ENCODE assay signal across 8 cellular contexts in the genomic region with DNA sequence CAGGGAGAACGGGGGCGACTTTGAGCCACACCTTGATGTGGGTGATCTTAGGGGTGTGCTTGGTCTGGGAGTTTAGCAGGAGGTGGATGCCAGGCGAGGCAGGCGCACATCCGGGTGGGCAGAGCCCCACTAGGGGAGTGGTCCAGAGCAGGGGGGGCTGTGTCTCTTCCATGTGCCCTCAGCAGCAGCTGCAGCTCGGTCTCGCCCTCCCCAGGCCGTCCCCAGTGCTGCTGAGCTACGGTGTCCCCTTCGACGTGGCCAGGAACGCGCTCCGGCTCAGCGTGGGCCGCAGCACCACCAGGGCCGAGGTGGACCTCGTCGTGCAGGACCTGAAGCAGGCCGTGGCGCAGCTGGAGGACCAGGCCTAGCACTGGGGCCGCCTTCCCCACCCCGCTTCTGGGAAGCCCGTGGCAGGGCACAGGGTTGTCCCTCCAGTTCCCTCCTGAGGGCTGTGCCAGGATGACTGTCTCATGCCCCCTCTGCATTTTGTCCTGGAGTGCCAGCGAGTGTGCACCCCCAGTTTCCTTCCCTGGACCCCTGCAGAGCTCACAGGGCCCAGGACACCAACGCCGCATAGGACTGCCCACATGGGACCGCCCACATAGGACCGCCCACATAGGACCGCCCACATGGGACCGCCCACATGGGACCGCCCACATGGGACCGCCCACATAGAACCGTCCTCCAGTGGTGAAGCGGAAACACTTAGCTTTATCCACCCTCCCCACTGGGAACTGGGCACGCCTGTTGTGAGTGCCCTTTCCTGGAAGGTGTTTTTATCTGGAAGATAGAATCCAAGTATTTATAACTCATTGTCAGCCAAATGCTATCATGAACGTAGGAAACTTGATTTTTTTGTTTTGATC. TPM values are rescaled to one million over a fixed set of nuclear protein-coding genes. Genes with fewer than 3 reads are reported as not detected.
A peak's percentile ranks its signal among the peaks of the same experiment; 100 is the strongest.
DNase-seq lines count a peak whose midpoint lies in the region; ATAC-seq and TF ChIP-seq lines count a peak whose summit lies in the region.

No MANE protein-coding gene starts in this region.

- H3K4me1 ChIP-seq in SJCRH30 (peaks cover 10% of the 10 kb centered on the region), esophagus muscularis mucosa (no peaks in the 10 kb centered on the region)

- H3K27ac ChIP-seq in SJCRH30 = no peak overlapping the region
- H3K27ac ChIP-seq in esophagus muscularis mucosa (replicated peaks in 1 of 4) = peak overlapping the region in 1 of 4 donors; percentile 59

- TF ChIP-seq CTCF in CD14-positive monocyte (IDR thresholded peaks at IDR 0.05) = no peak
- TF ChIP-seq CTCF in esophagus muscularis mucosa (IDR thresholded peaks at IDR 0.05) = no peak
- TF ChIP-seq CTCF in neural crest cell (conservative IDR thresholded peaks at IDR 0.05) = no peak

- H3K4me1 Mint-ChIP-seq in CD14-positive monocyte (peaks cover 16% of the 10 kb centered on the region), neural crest cell (peaks cover 12% of the 10 kb centered on the region)

- no peaks in the 10 kb centered on the region for H3K9me3 Mint-ChIP-seq in CD14-positive monocyte
- no peaks in the 10 kb centered on the region for H3K9me3 Mint-ChIP-seq in neural crest cell

- intact Hi-C loops in CD14-positive monocyte (cut with micrococcal nuclease) = no loop called here
- intact Hi-C loops in esophagus muscularis mucosa (cut with DNase I) = no loop called here

- H3K27ac Mint-ChIP-seq in CD14-positive monocyte = peak overlapping the region; percentile 25 to 87 (median 84)
- H3K27ac Mint-ChIP-seq in neural crest cell (ENCODE audit: unreplicated experiment) = peak overlapping the region; percentile 84

- H3K4me3 Mint-ChIP-seq in CD14-positive monocyte = peak overlapping the region; percentile 64 to 67
- H3K4me3 Mint-ChIP-seq in neural crest cell = peak overlapping the region; percentile 41

- no peaks in the 10 kb centered on the region; the same call in 1 of the 2 replicates for H3K27me3 ChIP-seq in SJCRH30
- no peaks in the 10 kb centered on the region for H3K27me3 ChIP-seq in esophagus muscularis mucosa

- H3K4me3 ChIP-seq in SJCRH30 = no peak overlapping the region; the same call in 1 of the 2 replicates
- no peak overlapping the region for H3K4me3 ChIP-seq in esophagus muscularis mucosa

- no peaks in the 10 kb centered on the region for H3K36me3 ChIP-seq in SJCRH30
- peaks cover 0 to 10% (median 7%) of the 10 kb centered on the region in 4 donors for H3K36me3 ChIP-seq in esophagus muscularis mucosa

- no peak for TF ChIP-seq EP300 in esophagus muscularis mucosa (IDR thresholded peaks at IDR 0.05)

- WGBS in esophagus muscularis mucosa = 73% methylated on average over 23 of the region's 37 CpGs

- H3K9me3 ChIP-seq in SJCRH30 (replicated peaks) = no peaks in the 10 kb centered on the region
- no peaks in the 10 kb centered on the region for H3K9me3 ChIP-seq in esophagus muscularis mucosa

- H3K36me3 Mint-ChIP-seq in CD14-positive monocyte = peaks cover 2 to 3% of the 10 kb centered on the region in 2 donors
- H3K36me3 Mint-ChIP-seq in neural crest cell (ENCODE audit: low read depth) = peaks cover 3% of the 10 kb centered on the region

- H3K27me3 Mint-ChIP-seq in CD14-positive monocyte (ENCODE audit: low read depth in 3 of 3) (no peaks in the 10 kb centered on the region), neural crest cell (ENCODE audit: low read depth) (no peaks in the 10 kb centered on the region)

- TF ChIP-seq POLR2A in GM18526 (IDR thresholded peaks at IDR 0.05; ENCODE audit: extremely low read depth, insufficient read length) (peak; percentile 11), esophagus muscularis mucosa (IDR thresholded peaks at IDR 0.05; ENCODE audit: low read depth) (no peak)

- DNase-seq in CD14-positive monocyte (ENCODE audit: low spot score) (peak; percentile 80), SJCRH30 (peak; percentile 80 to 92), esophagus muscularis mucosa (ENCODE audit: extremely low spot score) (peak; percentile 89), neural crest cell (ENCODE audit: low read depth, low spot score) (no peak), activated gamma-delta T cell (lab: John Stamatoyannopoulos, UW) (no peak)

- ATAC-seq in HG03095 (IDR thresholded peaks at IDR 0.05; ENCODE audit: unreplicated experiment) = peak; percentile 84
- no peak for ATAC-seq in GM18519 (IDR thresholded peaks at IDR 0.05; ENCODE audit: low FRiP score, unreplicated experiment)

RNA-seq across cellular contexts. Expression of a gene that starts 1.9 kb away (rescaled TPM):
- polyA plus RNA-seq in CD14-positive monocyte = not detected
- 2.6 and 3.1 TPM in 2 replicates for total RNA-seq in SJCRH30 (2014; rRNA removed; shearing (Covaris generic))
- total RNA-seq in esophagus muscularis mucosa (1 to 10 TPM in 1 of 4 donors, under 1 TPM in 2, not detected in 1; 0.78 to 1.3 (median 0.83) TPM), neural crest cell (0.16 and 0.40 TPM in 2 replicates)

RNA-seq across cellular contexts. Expression of a gene that starts 37.4 kb away (rescaled TPM):
- 10 to 100 TPM in 1 of 2 donors, 1 to 10 TPM in 1; 9.5 to 10.3 TPM for polyA plus RNA-seq in CD14-positive monocyte
- 35.9 and 36.7 TPM in 2 replicates for total RNA-seq in SJCRH30 (2014; rRNA removed; shearing (Covaris generic))
- total RNA-seq in esophagus muscularis mucosa (10 to 100 TPM in 3 of 4 donors, 1 to 10 TPM in 1; 9.8 to 17.9 (median 13.9) TPM), neural crest cell (46.1 and 49.8 TPM in 2 replicates)

RNA-seq across cellular contexts. Expression of a gene that starts 40.2 kb away (rescaled TPM):
- polyA plus RNA-seq in CD14-positive monocyte = under 1 TPM in 1 of 2 donors, not detected in 1; 0.14 TPM
- total RNA-seq in SJCRH30 (2014; rRNA removed; shearing (Covaris generic)) = 3.9 and 4.1 TPM in 2 replicates
- 1 to 10 TPM; 1.2 to 8.0 (median 4.4) TPM for total RNA-seq in esophagus muscularis mucosa
- total RNA-seq in neural crest cell = 0.23 and 0.25 TPM in 2 replicates

Comparison
In these comparisons a context has a peak if more than half of its experiments do, and no peak if none do; other contexts are left out.
1. DNase-seq: peak in CD14-positive monocyte (single experiment), SJCRH30 (2 of 2) and esophagus muscularis mucosa (single experiment); none in neural crest cell (single experiment) and activated gamma-delta T cell (single experiment).